ENCODE assay signal across 10 cellular contexts in the genomic region with DNA sequence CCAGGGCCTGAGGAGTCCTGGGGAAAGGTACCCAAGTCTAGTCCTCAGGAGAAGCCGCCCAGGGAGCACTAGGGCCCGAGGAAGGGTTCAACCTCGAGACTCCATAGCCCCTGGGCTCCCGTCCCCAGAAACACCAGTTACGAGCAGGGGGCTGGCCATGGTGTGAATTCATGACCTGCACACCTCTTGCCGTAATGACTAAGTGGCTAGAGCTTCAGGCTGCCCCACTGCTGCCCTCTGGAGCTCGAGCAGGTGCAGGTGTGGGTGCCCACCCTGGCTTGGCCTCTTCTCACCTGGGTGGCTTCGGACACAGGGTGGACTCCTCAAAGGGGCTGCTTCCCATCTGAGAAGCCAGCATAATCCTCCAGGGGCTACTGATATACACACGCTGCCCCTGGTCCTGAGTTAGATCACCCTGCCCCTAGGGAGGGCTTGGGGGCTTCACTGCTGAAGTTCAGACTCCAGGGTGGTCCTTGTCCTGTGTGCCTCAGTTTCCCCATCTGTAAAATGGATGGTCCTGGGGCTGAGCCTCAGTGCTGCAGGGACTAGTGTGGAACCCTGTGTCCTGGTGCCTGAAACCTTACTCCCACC. TPM values are rescaled to one million over a fixed set of nuclear protein-coding genes. Genes with fewer than 3 reads are reported as not detected.
A peak's percentile ranks its signal among the peaks of the same experiment; 100 is the strongest.
DNase-seq lines count a peak whose midpoint lies in the region; ATAC-seq, FAIRE-seq and TF ChIP-seq lines count a peak whose summit lies in the region.
"Had no signal": no experiment of that assay in that cellular context is flagged by ENCODE, and none has a peak within 500 bp of the region (broad histone marks: within the 10 kb centered on the region; RNA-seq: fewer than 3 reads in every experiment).

No MANE protein-coding gene starts in this region.

- H3K4me3 Mint-ChIP-seq in GM23338 (no peak overlapping the region), astrocyte (ENCODE audit: unreplicated experiment) (no peak overlapping the region)
- H3K4me3 Mint-ChIP-seq: stimulated activated naive CD8-positive, alpha-beta T cell treated with anti-CD3 and anti-CD28 coated beads, Interleukin-15, Interleukin-2, amounts not matched to agents 100 ng/mL and 50 ng/mL, for 24 hours had no signal

- H3K36me3 Mint-ChIP-seq in GM23338 (ENCODE audit: low read depth) (peaks cover 21% of the 10 kb centered on the region), astrocyte (ENCODE audit: low read depth, unreplicated experiment) (peaks cover 2% of the 10 kb centered on the region)

- H3K36me3 ChIP-seq in GM23338 (ENCODE audit: insufficient read depth) = peaks cover 10% of the 10 kb centered on the region
- H3K36me3 ChIP-seq in astrocyte (ENCODE audit: insufficient read depth, low read length) = no peaks in the 10 kb centered on the region
- H3K36me3 ChIP-seq in skeletal muscle tissue (ENCODE audit: control insufficient read depth in 3 of 3, insufficient read depth in 3 of 3, low read length in 3 of 3) = no peaks in the 10 kb centered on the region

- H3K4me1 ChIP-seq in GM23338 (ENCODE audit: insufficient read depth) = peaks cover 39% of the 10 kb centered on the region
- H3K4me1 ChIP-seq in astrocyte (ENCODE audit: insufficient read depth, low read length) = peaks cover 46% of the 10 kb centered on the region
- H3K4me1 ChIP-seq in skeletal muscle tissue (ENCODE audit: control insufficient read depth in 3 of 3, insufficient read depth in 3 of 3, low read length in 3 of 3) = peaks cover 41 to 44% (median 42%) of the 10 kb centered on the region in 3 donors

- H3K79me2 ChIP-seq in GM23338 (replicated peaks; ENCODE audit: insufficient read depth) (no peaks in the 10 kb centered on the region), astrocyte (ENCODE audit: insufficient read depth, low read length) (no peaks in the 10 kb centered on the region)

- TF ChIP-seq CTCF in GM23338 (conservative IDR thresholded peaks at IDR 0.05; ENCODE audit: low read depth in 2 of 2) (peak; percentile 10 to 51; a peak in 2 of 4 replicates), astrocyte (IDR thresholded peaks at IDR 0.05; ENCODE audit: insufficient read depth, low read depth, low read length) (no peak), D721Med (IDR thresholded peaks at IDR 0.05; ENCODE audit: insufficient read depth, missing control alignments) (no peak)

- DNase-seq in GM23338 (ENCODE audit: low spot score) (no peak), astrocyte (ENCODE audit: low read depth) (no peak), islet precursor cell (peak; percentile 75), D721Med (ENCODE audit: insufficient read length, low spot score) (no peak)
- no peak for DNase-seq in activated CD4-positive, CD25-positive, alpha-beta regulatory T cell (lab: John Stamatoyannopoulos, UW)
- no peak for DNase-seq in effector CD8-positive, alpha-beta T cell (lab: John Stamatoyannopoulos, UW)
- no peak for DNase-seq in stimulated activated naive CD8-positive, alpha-beta T cell treated with anti-CD3 and anti-CD28 coated beads, Interleukin-15, Interleukin-2, amounts not matched to agents 100 U/mL and 50 U/mL, for 24 hours

- H3K27me3 Mint-ChIP-seq in GM23338 (ENCODE audit: insufficient read depth, low read depth, poor library complexity) = peaks cover 20% of the 10 kb centered on the region
- no peaks in the 10 kb centered on the region for H3K27me3 Mint-ChIP-seq in astrocyte (ENCODE audit: low read depth, unreplicated experiment)
- H3K27me3 Mint-ChIP-seq: stimulated activated naive CD8-positive, alpha-beta T cell treated with anti-CD3 and anti-CD28 coated beads, Interleukin-15, Interleukin-2, amounts not matched to agents 100 ng/mL and 50 ng/mL, for 24 hours had no signal

- H3K27ac ChIP-seq in GM23338 (ENCODE audit: low read depth) (peak overlapping the region; percentile 79), astrocyte (ENCODE audit: low read depth, low read length) (peak overlapping the region; percentile 68), skeletal muscle tissue (ENCODE audit: low read depth, low read length) (peak overlapping the region; percentile 93)

- FAIRE-seq in astrocyte (lab: Jason Lieb, UNC) (no peak), D721Med (lab: Jason Lieb, UNC) (no peak)

- no peak overlapping the region for H2AFZ ChIP-seq in GM23338
- H2AFZ ChIP-seq in astrocyte (ENCODE audit: low read depth, low read length) = no peak overlapping the region

- peak overlapping the region; percentile 71; the same call in 1 of the 2 replicates for H3K4me2 ChIP-seq in GM23338
- H3K4me2 ChIP-seq in astrocyte (ENCODE audit: low read length) = peak overlapping the region; percentile 85

- H3K9me3 Mint-ChIP-seq in GM23338 = no peaks in the 10 kb centered on the region
- no peaks in the 10 kb centered on the region for H3K9me3 Mint-ChIP-seq in astrocyte (ENCODE audit: unreplicated experiment)
- H3K9me3 Mint-ChIP-seq: stimulated activated naive CD8-positive, alpha-beta T cell treated with anti-CD3 and anti-CD28 coated beads, Interleukin-15, Interleukin-2, amounts not matched to agents 100 ng/mL and 50 ng/mL, for 24 hours had no signal

- H4K20me1 ChIP-seq in GM23338 (replicated peaks; ENCODE audit: insufficient read depth) (peaks cover 3% of the 10 kb centered on the region), astrocyte (ENCODE audit: insufficient read depth, low read length) (no peaks in the 10 kb centered on the region)

- H3K4me3 ChIP-seq in GM23338 (no peak overlapping the region), astrocyte (ENCODE audit: insufficient read depth, low read depth, low read length) (no peak overlapping the region), skeletal muscle tissue (ENCODE audit: low read length in 3 of 3) (no peak overlapping the region)

- H3K9me3 ChIP-seq in astrocyte (ENCODE audit: insufficient read depth, low read depth, low read length) = no peaks in the 10 kb centered on the region
- H3K9me3 ChIP-seq in skeletal muscle tissue (ENCODE audit: control insufficient read depth in 3 of 3, low read length in 3 of 3) = peaks cover 0 to 4% (median 0%) of the 10 kb centered on the region in 3 donors
- H3K9me3 ChIP-seq: MG63 had no signal

- H3K27ac Mint-ChIP-seq in GM23338 = no peak overlapping the region; the same call in 1 of the 2 replicates
- peak overlapping the region; percentile 41 for H3K27ac Mint-ChIP-seq in astrocyte (ENCODE audit: unreplicated experiment)
- H3K27ac Mint-ChIP-seq: stimulated activated naive CD8-positive, alpha-beta T cell treated with anti-CD3 and anti-CD28 coated beads, Interleukin-15, Interleukin-2, amounts not matched to agents 100 ng/mL and 50 ng/mL, for 24 hours had no signal

- peaks cover 32% of the 10 kb centered on the region for H3F3A ChIP-seq in GM23338 (replicated peaks; ENCODE audit: low read depth)

- ATAC-seq in GM23338 = no peak
- ATAC-seq in stimulated activated naive CD8-positive, alpha-beta T cell treated with anti-CD3 and anti-CD28 coated beads, Interleukin-15, Interleukin-2, amounts not matched to agents 100 U/mL and 50 U/mL, for 24 hours = no peak

- H3K9ac ChIP-seq in astrocyte (ENCODE audit: low read length) = peak overlapping the region; percentile 39
- peak overlapping the region in 1 of 3 donors; percentile 33 for H3K9ac ChIP-seq in skeletal muscle tissue (ENCODE audit: low read depth in 1 of 3, low read length in 3 of 3)

- no peaks in the 10 kb centered on the region for H3K27me3 ChIP-seq in GM23338 (ENCODE audit: insufficient read depth)
- H3K27me3 ChIP-seq in astrocyte (ENCODE audit: insufficient read depth, low read length) = no peaks in the 10 kb centered on the region
- peaks cover 0 to 3% (median 0%) of the 10 kb centered on the region in 3 donors for H3K27me3 ChIP-seq in skeletal muscle tissue (ENCODE audit: control insufficient read depth in 3 of 3, insufficient read depth in 3 of 3, low read length in 3 of 3)
- H3K27me3 ChIP-seq: MG63 had no signal

- peaks cover 23% of the 10 kb centered on the region for H3K4me1 Mint-ChIP-seq in GM23338
- H3K4me1 Mint-ChIP-seq in astrocyte (ENCODE audit: low read depth, unreplicated experiment) = peaks cover 17% of the 10 kb centered on the region

- H3K9me2 ChIP-seq in GM23338 (ENCODE audit: insufficient read depth) = no peaks in the 10 kb centered on the region

TF ChIP-seq in GM23338, 12 proteins besides CTCF, POLR2A, EP300 and RAD21 (continues in another document):
- TF ChIP-seq CREB1 (CRISPR knock-in tag; IDR thresholded peaks at IDR 0.05; ENCODE audit: low read depth) = no peak
- no peak for TF ChIP-seq NANOG (IDR thresholded peaks at IDR 0.05; ENCODE audit: borderline replicate concordance)

RNA-seq across cellular contexts. Expression of a gene that starts 13.6 kb away (rescaled TPM):
- 38.7 and 42.2 TPM in 2 replicates for total RNA-seq in GM23338 (2014; rRNA removed; shearing (Covaris generic))
- polyA plus RNA-seq in GM23338 (2016; fragmentation: Nextera tagmentation; extraction: Ambion mirVana) = 40.6 and 41.8 TPM in 2 replicates
- total RNA-seq in astrocyte = 2.0 and 3.2 TPM in 2 replicates
- total RNA-seq in skeletal muscle tissue = 12.0 TPM

RNA-seq across cellular contexts. Expression of a gene that starts 52.8 kb away (rescaled TPM):
- total RNA-seq in GM23338 (2014; rRNA removed; shearing (Covaris generic)) = 160 and 180 TPM in 2 replicates
- polyA plus RNA-seq in GM23338 (2016; fragmentation: Nextera tagmentation; extraction: Ambion mirVana) = 57.6 and 59.3 TPM in 2 replicates
- total RNA-seq in astrocyte = 120 and 153 TPM in 2 replicates
- 45.9 TPM for total RNA-seq in skeletal muscle tissue

RNA-seq across cellular contexts. Expression of a gene that starts 55.3 kb away (rescaled TPM):
- 47.5 and 65.4 TPM in 2 replicates for total RNA-seq in GM23338 (2014; rRNA removed; shearing (Covaris generic))
- 14.7 and 15.9 TPM in 2 replicates for polyA plus RNA-seq in GM23338 (2016; fragmentation: Nextera tagmentation; extraction: Ambion mirVana)
- 50.3 and 55.2 TPM in 2 replicates for total RNA-seq in astrocyte
- 53.2 TPM for total RNA-seq in skeletal muscle tissue

Comparison
In these comparisons a context has a peak if more than half of its experiments do, and no peak if none do; other contexts are left out.
1. CTCF ChIP-seq: peak in GM23338 (2 of 2); none in astrocyte (single experiment) and D721Med (single experiment).
2. Peak in every context shown above with its lines, with median percentiles within 50 percentile points of each other: H3K27ac ChIP-seq.